Comparison of ENCODE assay signal across 1 cellular context in genomic region chr16:58000706-58001676, GRCh38.
TF ChIP-seq lines count a peak whose summit lies in the region.

Gene USB1 (plus strand): TSS chr16:58001407. CDS start chr16:58001484, 77 bp downstream.

TF ChIP-seq in HEK293, 187 proteins besides CTCF, POLR2A, EP300 and RAD21 (continued from another document and continues in another):
- TF ChIP-seq ZNF837 (tag by site-specific recombination; IDR thresholded peaks at IDR 0.05): no peak
- no peak for TF ChIP-seq SALL2 (tag by site-specific recombination; IDR thresholded peaks at IDR 0.05; ENCODE audit: borderline replicate concordance)
- TF ChIP-seq ZNF626 (tag by site-specific recombination; IDR thresholded peaks at IDR 0.05): no peak
- TF ChIP-seq MEIS1 (CRISPR knock-in tag; IDR thresholded peaks at IDR 0.05; ENCODE audit: borderline replicate concordance): no peak
- TF ChIP-seq IKZF3 (tag by site-specific recombination; IDR thresholded peaks at IDR 0.05): no peak
- 0 out of 2 replicates have a peak, but pooled peaks have one; percentile 7 for TF ChIP-seq ZNF530 (tag by site-specific recombination; IDR thresholded peaks at IDR 0.05; ENCODE audit: low read depth)
- no peak for TF ChIP-seq ZNF366 (tag by site-specific recombination; conservative IDR thresholded peaks at IDR 0.05)
- no peak for TF ChIP-seq ZNF148 (tag by site-specific recombination; IDR thresholded peaks at IDR 0.05; ENCODE audit: borderline replicate concordance)
- peak; percentile 40; the same call in 1 of the 2 replicates for TF ChIP-seq ZNF600 (tag by site-specific recombination; IDR thresholded peaks at IDR 0.05)
- TF ChIP-seq ZEB2 (tag by site-specific recombination; IDR thresholded peaks at IDR 0.05): peak; percentile 74
- no peak for TF ChIP-seq ZBTB49 (tag by site-specific recombination; IDR thresholded peaks at IDR 0.05; ENCODE audit: low read depth)
- peak; percentile 44; the same call in 1 of the 2 replicates for TF ChIP-seq EGR2 (tag by site-specific recombination; IDR thresholded peaks at IDR 0.05; ENCODE audit: low read depth)
- TF ChIP-seq SP3 (tag by site-specific recombination; IDR thresholded peaks at IDR 0.05): peak; percentile 96
- no peak for TF ChIP-seq ZNF785 (tag by site-specific recombination; IDR thresholded peaks at IDR 0.05)
- TF ChIP-seq GLIS2 (tag by site-specific recombination; IDR thresholded peaks at IDR 0.05): peak; percentile 69
- TF ChIP-seq ZBTB10 (tag by site-specific recombination; IDR thresholded peaks at IDR 0.05): peak; percentile 44; the same call in 1 of the 2 replicates
- no peak for TF ChIP-seq YY2 (tag by site-specific recombination; IDR thresholded peaks at IDR 0.05)
- no peak for TF ChIP-seq ZNF211 (tag by site-specific recombination; IDR thresholded peaks at IDR 0.05; ENCODE audit: low read depth)
- TF ChIP-seq ZNF155 (tag by site-specific recombination; IDR thresholded peaks at IDR 0.05): no peak
- TF ChIP-seq ZNF645 (tag by site-specific recombination; IDR thresholded peaks at IDR 0.05): no peak
- TF ChIP-seq ZNF624 (tag by site-specific recombination; IDR thresholded peaks at IDR 0.05): no peak
- TF ChIP-seq ZIC2 (tag by site-specific recombination; IDR thresholded peaks at IDR 0.05): peak; percentile 53; the same call in 1 of the 2 replicates
- peak; percentile 45 for TF ChIP-seq ZNF398 (tag by site-specific recombination; IDR thresholded peaks at IDR 0.05)
- no peak for TF ChIP-seq ZSCAN23 (tag by site-specific recombination; IDR thresholded peaks at IDR 0.05)
- TF ChIP-seq ZNF654 (tag by site-specific recombination; IDR thresholded peaks at IDR 0.05; ENCODE audit: low read depth): peak; percentile 12; the same call in 1 of the 2 replicates
- no peak; the same call in 1 of the 2 replicates for TF ChIP-seq PBX3 (CRISPR knock-in tag; IDR thresholded peaks at IDR 0.05)
- no peak for TF ChIP-seq KLF10 (tag by site-specific recombination; IDR thresholded peaks at IDR 0.05)
- 0 out of 2 replicates have a peak, but pooled peaks have one; percentile 21 for TF ChIP-seq ZNF660 (tag by site-specific recombination; IDR thresholded peaks at IDR 0.05)
- TF ChIP-seq ZNF747 (tag by site-specific recombination; IDR thresholded peaks at IDR 0.05): no peak
- no peak for TF ChIP-seq GFI1B (tag by site-specific recombination; IDR thresholded peaks at IDR 0.05)
- no peak for TF ChIP-seq ZNF560 (tag by site-specific recombination; IDR thresholded peaks at IDR 0.05; ENCODE audit: borderline replicate concordance)
- TF ChIP-seq ZNF707 (tag by site-specific recombination; IDR thresholded peaks at IDR 0.05): no peak
- TF ChIP-seq ZBTB48 (tag by site-specific recombination; IDR thresholded peaks at IDR 0.05): no peak
- TF ChIP-seq KLF17 (tag by site-specific recombination; IDR thresholded peaks at IDR 0.05): no peak
- TF ChIP-seq ZFP69B (tag by site-specific recombination; IDR thresholded peaks at IDR 0.05): no peak
- no peak for TF ChIP-seq ZNF768 (tag by site-specific recombination; IDR thresholded peaks at IDR 0.05)
- TF ChIP-seq ZNF157 (tag by site-specific recombination; IDR thresholded peaks at IDR 0.05): no peak
- no peak for TF ChIP-seq KLF7 (tag by site-specific recombination; IDR thresholded peaks at IDR 0.05; ENCODE audit: borderline replicate concordance)
- TF ChIP-seq HIC1 (tag by site-specific recombination; IDR thresholded peaks at IDR 0.05): no peak
- TF ChIP-seq ZNF311 (tag by site-specific recombination; IDR thresholded peaks at IDR 0.05; ENCODE audit: borderline replicate concordance): no peak
- no peak for TF ChIP-seq GLI2 (tag by site-specific recombination; IDR thresholded peaks at IDR 0.05; ENCODE audit: borderline replicate concordance, low read depth)
- TF ChIP-seq SP2 (tag by site-specific recombination; IDR thresholded peaks at IDR 0.05): peak; percentile 92
- no peak for TF ChIP-seq ZNF658 (tag by site-specific recombination; IDR thresholded peaks at IDR 0.05)
- no peak for TF ChIP-seq ZFP3 (tag by site-specific recombination; IDR thresholded peaks at IDR 0.05; ENCODE audit: low read depth)
- no peak for TF ChIP-seq TCF7L2 (IDR thresholded peaks at IDR 0.05; ENCODE audit: borderline replicate concordance, low read depth, low read length)
- no peak for TF ChIP-seq HOXA7 (CRISPR knock-in tag; IDR thresholded peaks at IDR 0.05; ENCODE audit: borderline replicate concordance)
- TF ChIP-seq ZNF701 (tag by site-specific recombination; IDR thresholded peaks at IDR 0.05): no peak
- TF ChIP-seq GLI4 (tag by site-specific recombination; IDR thresholded peaks at IDR 0.05): no peak
- TF ChIP-seq ZNF777 (tag by site-specific recombination; IDR thresholded peaks at IDR 0.05; ENCODE audit: borderline replicate concordance): no peak; the same call in 1 of the 2 replicates
- TF ChIP-seq ZNF571 (tag by site-specific recombination; IDR thresholded peaks at IDR 0.05): no peak
- no peak for TF ChIP-seq ZNF610 (tag by site-specific recombination; IDR thresholded peaks at IDR 0.05; ENCODE audit: borderline replicate concordance)
- no peak for TF ChIP-seq ZNF221 (tag by site-specific recombination; IDR thresholded peaks at IDR 0.05; ENCODE audit: borderline replicate concordance)
- TF ChIP-seq ZNF473 (tag by site-specific recombination; IDR thresholded peaks at IDR 0.05): no peak
- no peak for TF ChIP-seq ZNF140 (tag by site-specific recombination; IDR thresholded peaks at IDR 0.05)
- TF ChIP-seq ZNF2 (tag by site-specific recombination; IDR thresholded peaks at IDR 0.05): no peak
- TF ChIP-seq ZNF501 (tag by site-specific recombination; IDR thresholded peaks at IDR 0.05): no peak
- TF ChIP-seq ZNF169 (tag by site-specific recombination; IDR thresholded peaks at IDR 0.05): no peak
